1 cellular context compared by ENCODE assay signal in the genomic region with DNA sequence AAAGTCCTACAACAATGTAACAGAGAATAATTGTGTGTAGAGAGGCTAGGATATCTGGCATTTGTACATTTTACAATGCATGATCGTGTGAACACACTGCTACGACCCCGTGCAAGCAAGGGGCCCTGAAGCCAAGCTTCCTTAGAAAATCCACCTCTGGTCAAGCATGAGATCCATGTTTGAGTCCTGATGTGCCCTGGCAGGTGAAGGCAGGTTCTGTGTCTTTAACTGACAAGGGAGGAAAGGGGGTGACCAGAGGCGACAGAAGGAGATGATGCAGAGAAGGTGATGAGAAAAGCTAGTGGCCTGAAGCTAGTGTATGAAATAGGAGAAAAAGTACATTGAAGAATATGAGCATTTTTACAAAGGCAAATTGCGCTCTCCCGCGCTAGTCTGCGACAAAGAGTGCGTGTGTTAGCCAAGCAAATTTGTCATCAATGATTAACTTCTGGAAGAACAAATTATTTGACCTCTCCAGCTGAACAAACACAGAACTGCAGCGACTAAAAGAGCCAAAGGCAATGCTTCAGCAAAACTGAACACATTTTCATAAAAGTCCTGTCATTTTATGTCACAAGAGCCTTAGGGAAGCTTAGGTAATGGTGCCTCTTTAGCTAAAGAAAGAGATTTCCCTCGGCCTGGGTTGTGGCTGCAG.
TF ChIP-seq lines count a peak whose summit lies in the region.

No MANE protein-coding gene starts in this region.

TF ChIP-seq in endothelial cell of umbilical vein, 7 proteins besides CTCF, POLR2A, EP300 and RAD21:
- TF ChIP-seq, protein P1, sequence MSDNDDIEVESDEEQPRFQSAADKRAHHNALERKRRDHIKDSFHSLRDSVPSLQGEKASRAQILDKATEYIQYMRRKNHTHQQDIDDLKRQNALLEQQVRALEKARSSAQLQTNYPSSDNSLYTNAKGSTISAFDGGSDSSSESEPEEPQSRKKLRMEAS (IDR thresholded peaks at IDR 0.05; ENCODE audit: insufficient read depth, insufficient read length) = no peak
- no peak for TF ChIP-seq POLR2AphosphoS5 (IDR thresholded peaks at IDR 0.05; ENCODE audit: insufficient read depth, low read depth, low read length)
- no peak for TF ChIP-seq JUN (IDR thresholded peaks at IDR 0.05; ENCODE audit: borderline replicate concordance, insufficient read depth, insufficient read length, low read depth)
- no peak for TF ChIP-seq EZH2 (IDR thresholded peaks at IDR 0.05; ENCODE audit: borderline replicate concordance, low read depth, low read length, severe bottlenecking)
- no peak for TF ChIP-seq MYC (IDR thresholded peaks at IDR 0.05; ENCODE audit: low read depth, low read length)
- no peak for TF ChIP-seq FOS (IDR thresholded peaks at IDR 0.05; ENCODE audit: borderline replicate concordance, insufficient read depth, low read length)
- no peak for TF ChIP-seq GATA2 (IDR thresholded peaks at IDR 0.05; ENCODE audit: insufficient read depth, insufficient read length, low read depth, low read length)
